Comparison of ENCODE assay signal across 8 cellular contexts in the genomic region with DNA sequence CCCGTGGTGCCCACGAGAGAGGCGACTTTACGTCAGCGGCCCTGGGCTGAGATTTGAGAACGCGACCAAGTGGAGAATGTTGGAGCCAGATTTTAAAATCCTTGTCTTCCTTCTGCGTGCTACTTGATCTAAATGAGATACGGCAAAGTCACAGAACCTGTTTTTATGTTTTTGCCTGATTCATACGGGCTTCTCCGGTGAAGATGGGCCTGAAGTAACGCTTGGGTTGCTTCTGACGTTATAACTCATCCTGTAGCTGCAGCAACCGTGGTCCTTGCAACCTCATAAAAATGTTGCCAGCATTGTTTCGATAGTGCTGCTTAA. TPM values are rescaled to one million over a fixed set of nuclear protein-coding genes. Genes with fewer than 3 reads are reported as not detected.
A peak's percentile ranks its signal among the peaks of the same experiment; 100 is the strongest.
DNase-seq lines count a peak whose midpoint lies in the region; ATAC-seq and TF ChIP-seq lines count a peak whose summit lies in the region.

No MANE protein-coding gene starts in this region.

- TF ChIP-seq CTCF in vagina (IDR thresholded peaks at IDR 0.05): no peak

- no peak overlapping the region for H2BK15ac ChIP-seq in mesendoderm (replicated peaks; ENCODE audit: low read depth)

- H3K4ac ChIP-seq in mesendoderm (ENCODE audit: low read depth, low read length): peak overlapping the region; percentile 87

- H3K4me1 ChIP-seq in mesendoderm (ENCODE audit: control insufficient read depth, low read depth, low read length): peaks cover 3% of the 10 kb centered on the region
- H3K4me1 ChIP-seq in vagina: peaks cover 43% of the 10 kb centered on the region

- TF ChIP-seq POLR2A in vagina (IDR thresholded peaks at IDR 0.05): no peak

- H3K18ac ChIP-seq in mesendoderm (ENCODE audit: low read length): peak overlapping the region; percentile 45

- H4K8ac ChIP-seq in mesendoderm (ENCODE audit: low read depth, low read length): no peak overlapping the region

- H3K79me2 ChIP-seq in mesendoderm (ENCODE audit: control insufficient read depth, insufficient read depth, low read length): peaks cover 8% of the 10 kb centered on the region

- peak overlapping the region; percentile 91 for H3K27ac ChIP-seq in caudate nucleus (ENCODE audit: low read depth, low read length)
- H3K27ac ChIP-seq in mesendoderm (ENCODE audit: low read depth, low read length): no peak overlapping the region
- peak overlapping the region; percentile 78 for H3K27ac ChIP-seq in vagina

- H3K56ac ChIP-seq in mesendoderm (ENCODE audit: low read length): peak overlapping the region; percentile 97

- no peaks in the 10 kb centered on the region for H3K9me3 ChIP-seq in vagina

- ATAC-seq in HG03342 (IDR thresholded peaks at IDR 0.05; ENCODE audit: unreplicated experiment): no peak

- WGBS in mesendoderm (ENCODE audit: extremely low coverage, insufficient coverage, low lambda C conversion rate): no CpG with 5 or more reads among the region's 15 CpGs

- H3K9ac ChIP-seq in mesendoderm (ENCODE audit: low read length): peak overlapping the region; percentile 84

- H4K5ac ChIP-seq in mesendoderm (ENCODE audit: low read length): peak overlapping the region; percentile 85

- H3K27me3 ChIP-seq in mesendoderm (ENCODE audit: insufficient read depth, low read length, poor library complexity) (no peaks in the 10 kb centered on the region), vagina (no peaks in the 10 kb centered on the region)

- intact Hi-C loops in vagina (cut with DNase I): no loop called here

- H2BK120ac ChIP-seq in mesendoderm (ENCODE audit: low read depth, low read length): no peak overlapping the region

- H2BK5ac ChIP-seq in mesendoderm (ENCODE audit: low read length): no peak overlapping the region

- no peak overlapping the region for H3K23ac ChIP-seq in mesendoderm (ENCODE audit: low read length)

- peak overlapping the region; percentile 48 for H3K4me2 ChIP-seq in mesendoderm (ENCODE audit: low read length)

- H3K36me3 ChIP-seq in mesendoderm (ENCODE audit: control insufficient read depth, insufficient read depth, low read length) (no peaks in the 10 kb centered on the region), vagina (no peaks in the 10 kb centered on the region)

- peak overlapping the region; percentile 95 for H3K4me3 ChIP-seq in Jurkat, Clone E6-1 (ENCODE audit: low read length)
- H3K4me3 ChIP-seq in mesendoderm (ENCODE audit: low read length) (peak overlapping the region; percentile 52), vagina (peak overlapping the region; percentile 86 to 96)

- H2AK5ac ChIP-seq in mesendoderm (ENCODE audit: low read length): peak overlapping the region; percentile 41

- no peaks in the 10 kb centered on the region for H3K79me1 ChIP-seq in mesendoderm (ENCODE audit: low read length)

- DNase-seq in DMS114 treated with DMSO at 0.1 percent for 48 hours (lab: John Stamatoyannopoulos, UW; ENCODE audit: unreplicated experiment) (peak; percentile 84), caudate nucleus (lab: John Stamatoyannopoulos, UW) (no peak), mesendoderm (no peak), vagina (ENCODE audit: extremely low spot score in 2 of 2) (no peak), HT-29 (ENCODE audit: low spot score) (no peak), HCEC 1CT (no peak)
- no peak for DNase-seq in Jurkat, Clone E6-1 (ENCODE audit: low read depth, low spot score)

RNA-seq across cellular contexts. Expression of a gene that starts 0.5 kb away (rescaled TPM):
- polyA plus RNA-seq in Jurkat, Clone E6-1 (2012; ENCODE audit: insufficient read depth, insufficient read length): 11.1 TPM
- polyA plus RNA-seq in mesendoderm (2013, experiment 1 of 2): 8.5 TPM
- polyA plus RNA-seq in mesendoderm (2013, experiment 2 of 2): 8.5 TPM
- total RNA-seq in vagina: 6.4 TPM
- 4.4 and 5.1 TPM in 2 replicates for total RNA-seq in HT-29 (2014; rRNA removed; shearing (Covaris generic))
